Comparison of ENCODE assay signal across 1 cellular context in the genomic region with DNA sequence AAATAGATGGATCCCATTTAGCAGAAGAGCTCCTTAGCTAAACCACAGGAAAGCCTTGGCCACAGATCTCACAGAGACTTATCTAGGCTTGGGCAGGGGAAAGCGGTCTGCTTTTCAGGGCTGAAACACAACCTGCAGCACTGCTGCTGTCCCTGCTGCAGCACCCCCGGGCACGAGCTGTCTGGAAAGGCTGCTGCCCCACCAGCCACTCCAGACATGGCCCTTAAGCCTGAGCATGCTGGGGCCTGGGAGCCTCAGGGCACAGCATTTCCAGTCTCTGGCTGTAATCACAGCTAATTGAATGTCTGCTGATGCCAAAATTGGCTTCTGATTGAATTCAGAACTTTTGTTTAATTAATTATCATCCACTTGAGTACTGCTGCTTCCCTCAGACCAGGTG.
TF ChIP-seq lines count a peak whose summit lies in the region.

No MANE protein-coding gene starts in this region.

TF ChIP-seq in SK-N-SH, 30 proteins besides CTCF, POLR2A, EP300 and RAD21 (continued from another document):
- TF ChIP-seq, protein P1, sequence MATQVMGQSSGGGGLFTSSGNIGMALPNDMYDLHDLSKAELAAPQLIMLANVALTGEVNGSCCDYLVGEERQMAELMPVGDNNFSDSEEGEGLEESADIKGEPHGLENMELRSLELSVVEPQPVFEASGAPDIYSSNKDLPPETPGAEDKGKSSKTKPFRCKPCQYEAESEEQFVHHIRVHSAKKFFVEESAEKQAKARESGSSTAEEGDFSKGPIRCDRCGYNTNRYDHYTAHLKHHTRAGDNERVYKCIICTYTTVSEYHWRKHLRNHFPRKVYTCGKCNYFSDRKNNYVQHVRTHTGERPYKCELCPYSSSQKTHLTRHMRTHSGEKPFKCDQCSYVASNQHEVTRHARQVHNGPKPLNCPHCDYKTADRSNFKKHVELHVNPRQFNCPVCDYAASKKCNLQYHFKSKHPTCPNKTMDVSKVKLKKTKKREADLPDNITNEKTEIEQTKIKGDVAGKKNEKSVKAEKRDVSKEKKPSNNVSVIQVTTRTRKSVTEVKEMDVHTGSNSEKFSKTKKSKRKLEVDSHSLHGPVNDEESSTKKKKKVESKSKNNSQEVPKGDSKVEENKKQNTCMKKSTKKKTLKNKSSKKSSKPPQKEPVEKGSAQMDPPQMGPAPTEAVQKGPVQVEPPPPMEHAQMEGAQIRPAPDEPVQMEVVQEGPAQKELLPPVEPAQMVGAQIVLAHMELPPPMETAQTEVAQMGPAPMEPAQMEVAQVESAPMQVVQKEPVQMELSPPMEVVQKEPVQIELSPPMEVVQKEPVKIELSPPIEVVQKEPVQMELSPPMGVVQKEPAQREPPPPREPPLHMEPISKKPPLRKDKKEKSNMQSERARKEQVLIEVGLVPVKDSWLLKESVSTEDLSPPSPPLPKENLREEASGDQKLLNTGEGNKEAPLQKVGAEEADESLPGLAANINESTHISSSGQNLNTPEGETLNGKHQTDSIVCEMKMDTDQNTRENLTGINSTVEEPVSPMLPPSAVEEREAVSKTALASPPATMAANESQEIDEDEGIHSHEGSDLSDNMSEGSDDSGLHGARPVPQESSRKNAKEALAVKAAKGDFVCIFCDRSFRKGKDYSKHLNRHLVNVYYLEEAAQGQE (IDR thresholded peaks at IDR 0.05; ENCODE audit: low read depth, low read length): no peak
- no peak for TF ChIP-seq JUND (IDR thresholded peaks at IDR 0.05)
- no peak for TF ChIP-seq MEF2A (IDR thresholded peaks at IDR 0.05; ENCODE audit: borderline replicate concordance, low read depth)
- TF ChIP-seq TCF12 (IDR thresholded peaks at IDR 0.05): peak; percentile 79
- TF ChIP-seq CHD2 (IDR thresholded peaks at IDR 0.05; ENCODE audit: low read length, partially characterized antibody): peak; percentile 95
- TF ChIP-seq USF1 (IDR thresholded peaks at IDR 0.05; ENCODE audit: borderline replicate concordance, low read depth): no peak
- TF ChIP-seq, protein P2, sequence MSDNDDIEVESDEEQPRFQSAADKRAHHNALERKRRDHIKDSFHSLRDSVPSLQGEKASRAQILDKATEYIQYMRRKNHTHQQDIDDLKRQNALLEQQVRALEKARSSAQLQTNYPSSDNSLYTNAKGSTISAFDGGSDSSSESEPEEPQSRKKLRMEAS (IDR thresholded peaks at IDR 0.05; ENCODE audit: low read depth): no peak
- no peak for TF ChIP-seq RXRA (IDR thresholded peaks at IDR 0.05; ENCODE audit: borderline replicate concordance, low read depth)
- TF ChIP-seq, protein P3, sequence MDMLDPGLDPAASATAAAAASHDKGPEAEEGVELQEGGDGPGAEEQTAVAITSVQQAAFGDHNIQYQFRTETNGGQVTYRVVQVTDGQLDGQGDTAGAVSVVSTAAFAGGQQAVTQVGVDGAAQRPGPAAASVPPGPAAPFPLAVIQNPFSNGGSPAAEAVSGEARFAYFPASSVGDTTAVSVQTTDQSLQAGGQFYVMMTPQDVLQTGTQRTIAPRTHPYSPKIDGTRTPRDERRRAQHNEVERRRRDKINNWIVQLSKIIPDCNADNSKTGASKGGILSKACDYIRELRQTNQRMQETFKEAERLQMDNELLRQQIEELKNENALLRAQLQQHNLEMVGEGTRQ (IDR thresholded peaks at IDR 0.05; ENCODE audit: borderline replicate concordance, low read depth, low read length): no peak
- TF ChIP-seq FOSL2 (IDR thresholded peaks at IDR 0.05; ENCODE audit: borderline replicate concordance, low read depth): no peak
- TF ChIP-seq NRF1 (IDR thresholded peaks at IDR 0.05; ENCODE audit: low read depth, low read length): no peak
- TF ChIP-seq RCOR1 (IDR thresholded peaks at IDR 0.05; ENCODE audit: low read length): peak; percentile 97
